15 cellular contexts compared by ENCODE assay signal in genomic region chr10:34835908-34836558, GRCh38. TPM values are rescaled to one million over a fixed set of nuclear protein-coding genes. Genes with fewer than 3 reads are reported as not detected.
DNase-seq lines count a peak whose midpoint lies in the region; ATAC-seq and TF ChIP-seq lines count a peak whose summit lies in the region.
"Had no signal": no experiment of that assay in that cellular context is flagged by ENCODE, and none has a peak within 500 bp of the region (broad histone marks: within the 10 kb centered on the region; RNA-seq: fewer than 3 reads in every experiment).

No MANE protein-coding gene starts in this region.

- in situ Hi-C loops in GM13976 (cut with MboI; ENCODE audit: low sequenced_read_pairs, unreplicated experiment), result no loop called here

- intact Hi-C loops in Right ventricle myocardium inferior (cut with DNase I), result no loop called here

- peak; percentile 43 for DNase-seq in GM13976 (ENCODE audit: low spot score)
- DNase-seq in epithelial cell of proximal tubule (ENCODE audit: low read depth), result no peak
- no peak for DNase-seq in stimulated activated naive CD4-positive, alpha-beta T cell (lab: John Stamatoyannopoulos, UW)
- no peak for DNase-seq in Right ventricle myocardium inferior (ENCODE audit: missing footprints)
- no peak for DNase-seq in activated gamma-delta T cell treated with Interleukin-2 at 50 U/mL for 16 hours
- DNase-seq: activated CD4-positive, alpha-beta memory T cell treated with anti-CD3 and anti-CD28 coated beads for 36 hours; colonic mucosa; KG1; natural killer cell; NCI-H187; NCI-H69 had no signal

- ATAC-seq in GM19438 (IDR thresholded peaks at IDR 0.05; ENCODE audit: low read depth, unreplicated experiment), result peak; percentile 75
- peak; percentile 75 for ATAC-seq in HG02943 (IDR thresholded peaks at IDR 0.05; ENCODE audit: low read depth, unreplicated experiment)
- ATAC-seq in HG02588 (IDR thresholded peaks at IDR 0.05; ENCODE audit: unreplicated experiment), result no peak
- no peak for ATAC-seq in Right ventricle myocardium inferior
- ATAC-seq: natural killer cell had no signal

- no peak overlapping the region for H3K4me3 ChIP-seq in epithelial cell of proximal tubule (ENCODE audit: low read depth, low read length)
- H3K4me3 ChIP-seq: ascending aorta, colonic mucosa had no signal

- TF ChIP-seq CTCF in GM13976 (IDR thresholded peaks at IDR 0.05; ENCODE audit: borderline replicate concordance, control extremely low read depth, extremely low read depth, insufficient read depth, missing control alignments) (no peak), epithelial cell of proximal tubule (conservative IDR thresholded peaks at IDR 0.05; ENCODE audit: low read depth, low read length) (peak; percentile 19)

RNA-seq across cellular contexts. Expression of gene PARD3, which starts 20.9 kb away (rescaled TPM):
- total RNA-seq in epithelial cell of proximal tubule (70.5 and 97.8 TPM in 2 replicates), Right ventricle myocardium inferior (34.6 TPM)

Comparison
In these comparisons a context has a peak if more than half of its experiments do, and no peak if none do; other contexts are left out.
1. ATAC-seq: peak in GM19438 (single experiment) and HG02943 (single experiment); none in HG02588 (single experiment) and Right ventricle myocardium inferior (single experiment).